In genomic region chr12:111025792-111026430, GRCh38 we compare ENCODE assay signal across 20 cellular contexts. TPM values are rescaled to one million over a fixed set of nuclear protein-coding genes. Genes with fewer than 3 reads are reported as not detected.
"Had no signal": no experiment of that assay in that cellular context is flagged by ENCODE, and none has a peak within 500 bp of the region (broad histone marks: within the 10 kb centered on the region; RNA-seq: fewer than 3 reads in every experiment).

No MANE protein-coding gene starts in this region.

- DNase-seq: IMR-90, MV-4-11, NCI-H1048, NCI-H1105, NCI-H1436 treated with DMSO at 0.1 percent for 48 hours, NCI-H1694, NCI-H187 treated with DMSO at 0.1 percent for 48 hours, NCI-H2029 treated with DMSO at 0.1 percent for 48 hours, NCI-H226, NCI-H446, NCI-H510A, NCI-H526, NCI-H748 treated with DMSO at 0.1 percent for 48 hours, Right ventricle myocardium superior, SIG-M5 had no signal

- FAIRE-seq: RCC 7860 had no signal

- H3K4me3 ChIP-seq: SJSA1, SK-N-MC had no signal

- H3K9me3 ChIP-seq: SJSA1 had no signal

- H3K27ac ChIP-seq: SJSA1, SK-N-MC had no signal

- H3K36me3 ChIP-seq: SJSA1 had no signal

- H3K4me1 ChIP-seq: SJSA1 had no signal

RNA-seq across cellular contexts. Expression of gene CUX2, which starts 8.1 kb away (rescaled TPM):
- total RNA-seq: HT-29, IMR-90, LHCN-M2, Right ventricle myocardium superior, SJSA1 had no signal
- polyA plus RNA-seq: IMR-90 had no signal
